2 cellular contexts compared by ENCODE assay signal in the genomic region with DNA sequence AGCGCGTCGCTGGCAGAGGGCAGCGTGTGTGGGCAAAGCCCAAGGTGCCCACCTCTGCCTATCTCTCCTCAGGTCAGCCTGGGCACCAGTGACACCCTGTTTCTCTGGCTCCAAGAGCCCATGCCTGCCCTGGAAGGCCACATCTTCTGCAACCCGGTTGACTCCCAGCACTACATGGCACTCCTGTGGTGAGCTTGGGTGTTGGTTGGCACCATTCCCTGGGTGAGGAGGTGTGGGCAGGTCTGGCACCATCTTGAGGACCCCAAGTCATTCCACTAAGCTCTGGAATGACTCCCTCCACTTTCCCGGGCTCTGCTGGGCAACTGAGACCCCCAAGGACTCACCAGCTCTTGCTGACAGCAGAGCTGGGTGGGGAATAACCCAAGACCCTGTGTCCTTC.
TF ChIP-seq lines count a peak whose summit lies in the region.

No MANE protein-coding gene starts in this region.

TF ChIP-seq in K562, 482 proteins besides CTCF, POLR2A, EP300 and RAD21:
- TF ChIP-seq POLR2G (IDR thresholded peaks at IDR 0.05; ENCODE audit: low read depth, low read length) = 0 out of 2 replicates have a peak, but pooled peaks have one; percentile 17
- TF ChIP-seq, protein P1, sequence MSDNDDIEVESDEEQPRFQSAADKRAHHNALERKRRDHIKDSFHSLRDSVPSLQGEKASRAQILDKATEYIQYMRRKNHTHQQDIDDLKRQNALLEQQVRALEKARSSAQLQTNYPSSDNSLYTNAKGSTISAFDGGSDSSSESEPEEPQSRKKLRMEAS (CRISPR knock-in tag; IDR thresholded peaks at IDR 0.05) = 0 out of 2 replicates have a peak, but pooled peaks have one; percentile 15
- no peak for TF ChIP-seq HCFC1 (IDR thresholded peaks at IDR 0.05; ENCODE audit: low read depth, low read length)
TF ChIP-seq in K562: peak in this region for 2.

TF ChIP-seq in HepG2, 621 proteins besides CTCF, POLR2A, EP300 and RAD21:
- TF ChIP-seq HNRNPL (IDR thresholded peaks at IDR 0.05; ENCODE audit: low read depth, low read length) (0 out of 2 replicates have a peak, but pooled peaks have one; percentile 16), NCOR1 (IDR thresholded peaks at IDR 0.05; ENCODE audit: borderline replicate concordance, low read length) (no peak)
TF ChIP-seq in HepG2: peak in this region for 1.
